In genomic region chr3:195209083-195209835, GRCh38 we compare ENCODE assay signal across 10 cellular contexts.
DNase-seq lines count a peak whose midpoint lies in the region; ATAC-seq and TF ChIP-seq lines count a peak whose summit lies in the region.
"Had no signal": no experiment of that assay in that cellular context is flagged by ENCODE, and none has a peak within 500 bp of the region (broad histone marks: within the 10 kb centered on the region; RNA-seq: fewer than 3 reads in every experiment).

No MANE protein-coding gene starts in this region.

- H3K36me3 ChIP-seq in esophagus squamous epithelium = no peaks in the 10 kb centered on the region
- no peaks in the 10 kb centered on the region for H3K36me3 ChIP-seq in muscle layer of duodenum (ENCODE audit: control insufficient read depth in 1 of 2, insufficient read depth in 2 of 2, low read length in 2 of 2)
- no peaks in the 10 kb centered on the region for H3K36me3 ChIP-seq in tibial nerve

- ATAC-seq in HG02885 (IDR thresholded peaks at IDR 0.05; ENCODE audit: poor library complexity, unreplicated experiment) = no peak

- H3K27ac ChIP-seq in RWPE1 (peak overlapping the region; percentile 78), esophagus squamous epithelium (peak overlapping the region; percentile 76 to 93 (median 86)), muscle layer of duodenum (ENCODE audit: low read length) (peak overlapping the region; percentile 86), tibial nerve (peak overlapping the region; percentile 57 to 90 (median 84))

- no peak for DNase-seq in RWPE1 (ENCODE audit: low spot score)
- DNase-seq in esophagus squamous epithelium (lab: John Stamatoyannopoulos, UW) = no peak
- no peak for DNase-seq in tibial nerve (ENCODE audit: low spot score in 2 of 2)
- DNase-seq in SHP77 treated with DMSO at 0.1 percent for 48 hours (lab: John Stamatoyannopoulos, UW) = no peak
- DNase-seq in NCI-H510A (lab: John Stamatoyannopoulos, UW) = no peak
- DNase-seq: activated naive CD4-positive, alpha-beta T cell; foreskin melanocyte; Kasumi-1 had no signal

- no peak for TF ChIP-seq EP300 in tibial nerve (IDR thresholded peaks at IDR 0.05)

- no peak for TF ChIP-seq CTCF in RWPE1 (conservative IDR thresholded peaks at IDR 0.05; ENCODE audit: low read depth)
- no peak for TF ChIP-seq CTCF in esophagus squamous epithelium (IDR thresholded peaks at IDR 0.05)
- TF ChIP-seq CTCF in tibial nerve (IDR thresholded peaks at IDR 0.05) = no peak

- WGBS in esophagus squamous epithelium, 2 donors = 56 to 78% methylated on average over 5 to 13 of the region's 29 CpGs
- 82 to 86% methylated on average over 28 to 29 of the region's 29 CpGs for WGBS in tibial nerve, 2 donors

- H3K4me3 ChIP-seq in esophagus squamous epithelium = peak overlapping the region in 3 of 4 donors; percentile 13 to 43 (median 18)
- peak overlapping the region in 1 of 2 donors; percentile 34 for H3K4me3 ChIP-seq in muscle layer of duodenum (ENCODE audit: low read depth in 1 of 2, low read length in 2 of 2)
- H3K4me3 ChIP-seq in tibial nerve = peak overlapping the region in 2 of 4 donors; percentile 1 to 2

- POLR2A ChIA-PET in RWPE1 (lab: Yijun Ruan, JAX; ENCODE audit: low non-redundant PET) = no interaction called here

- H3K9me3 ChIP-seq in esophagus squamous epithelium (no peaks in the 10 kb centered on the region), muscle layer of duodenum (ENCODE audit: control insufficient read depth in 1 of 2, low read length in 2 of 2) (no peaks in the 10 kb centered on the region), tibial nerve (no peaks in the 10 kb centered on the region)

- intact Hi-C loops in esophagus squamous epithelium (cut with DNase I) = no loop called here

- CTCF ChIA-PET in RWPE1 (lab: Yijun Ruan, JAX) = interaction anchor here (0.6 kb wide), 1 partner anchor 522 kb away, joined by 3 read pairs; no protein-coding TSS in a partner anchor

- TF ChIP-seq POLR2A in esophagus squamous epithelium (IDR thresholded peaks at IDR 0.05) (no peak), tibial nerve (IDR thresholded peaks at IDR 0.05) (no peak)

- no peaks in the 10 kb centered on the region for H3K27me3 ChIP-seq in esophagus squamous epithelium
- no peaks in the 10 kb centered on the region for H3K27me3 ChIP-seq in muscle layer of duodenum (ENCODE audit: low read depth, low read length)
- no peaks in the 10 kb centered on the region for H3K27me3 ChIP-seq in tibial nerve

- H3K4me1 ChIP-seq in esophagus squamous epithelium (peaks cover 22 to 67% (median 49%) of the 10 kb centered on the region in 3 donors), muscle layer of duodenum (ENCODE audit: control insufficient read depth in 1 of 2, insufficient read depth in 2 of 2, low read length in 2 of 2) (peaks cover 23 to 36% of the 10 kb centered on the region in 2 donors), tibial nerve (peaks cover 0 to 55% (median 30%) of the 10 kb centered on the region in 4 donors)
